30 cellular contexts compared by ENCODE assay signal in genomic region chr22:28506207-28506606, GRCh38.
DNase-seq lines count a peak whose midpoint lies in the region; ATAC-seq, FAIRE-seq and TF ChIP-seq lines count a peak whose summit lies in the region.
"Had no signal": no experiment of that assay in that cellular context is flagged by ENCODE, and none has a peak within 500 bp of the region (broad histone marks: within the 10 kb centered on the region; RNA-seq: fewer than 3 reads in every experiment).

No MANE protein-coding gene starts in this region.

- no peak overlapping the region; the same call in none of the 2 replicates for H3K18ac ChIP-seq in H1 (ENCODE audit: extremely low read depth, low read length)

- H4K5ac ChIP-seq in H1 (ENCODE audit: insufficient read length, low read depth, low read length), result no peak overlapping the region

- H2AK5ac ChIP-seq in H1 (ENCODE audit: low read depth, low read length), result no peak overlapping the region

- peaks cover 41% of the 10 kb centered on the region for H3K9me3 Mint-ChIP-seq in nephron

- 84% methylated on average over 8 of the region's 8 CpGs; no CpG with 5 or more reads in 1 of the 2 experiments for WGBS in H1 (ENCODE audit: extremely low coverage in 1 of 2, insufficient coverage in 1 of 2, insufficient read length in 1 of 2, insufficient replicate concordance in 2 of 2, low coverage in 1 of 2, low lambda C conversion rate in 2 of 2, missing lambda C conversion rate in 1 of 2), 2 experiments
- 42 to 50% methylated on average over 6 to 8 of the region's 8 CpGs for WGBS in thyroid gland, 2 donors

- no peaks in the 10 kb centered on the region for H4K20me1 ChIP-seq in H1 (replicated peaks in 1 of 2; ENCODE audit: control insufficient read depth in 1 of 2, insufficient read depth in 2 of 2, low read length in 2 of 2)

- H2BK15ac ChIP-seq in H1 (ENCODE audit: low read length), result 0 out of 2 replicates have a peak overlapping the region, but pooled peaks have one; percentile 61

- no peaks in the 10 kb centered on the region for H3K23me2 ChIP-seq in H1 (ENCODE audit: low read depth, low read length)

- no peak overlapping the region for H3K27ac ChIP-seq in H1 (ENCODE audit: low read depth, low read length)
- peak overlapping the region; percentile 81 to 87 (median 81) for H3K27ac ChIP-seq in thyroid gland
- H3K27ac ChIP-seq: adrenal gland, body of pancreas, neutrophil, sigmoid colon had no signal

- TF ChIP-seq EP300 in H1 (IDR thresholded peaks at IDR 0.05; ENCODE audit: borderline replicate concordance in 1 of 2, low read depth in 2 of 2, low read length in 2 of 2), result no peak

- H3K23ac ChIP-seq in H1 (ENCODE audit: insufficient read length), result no peak overlapping the region

- POLR2A ChIA-PET in H1 (lab: Charles Lee; ENCODE audit: partially characterized antibody), result no interaction called here

- peak overlapping the region in 2 of 3 experiments; percentile 16 to 29 for H3K4me3 Mint-ChIP-seq in nephron
- H3K4me3 Mint-ChIP-seq: activated T-helper 1 cell treated with anti-CD3 and anti-CD28 coated beads, Interleukin-12 subunit alpha, Interleukin-12 subunit beta, Interleukin-2, Interleukin-4 antibody, amounts not matched to agents 30 ng/mL and 10 ng/mL and 1 ng/mL, durations not matched to agents 14 hours and 24 hours and 36 hours; GM23338; immature natural killer cell; T-helper 17 cell had no signal

- intact Hi-C loops in thyroid gland (cut with DNase I), result no loop called here

- H3K4me2 ChIP-seq in H1 (ENCODE audit: insufficient read depth in 1 of 2, low read depth in 2 of 2, low read length in 2 of 2), result no peak overlapping the region
- H3K4me2 ChIP-seq: GM23338 had no signal

- H2BK5ac ChIP-seq in H1 (ENCODE audit: low read depth, low read length), result no peak overlapping the region

- H3K27me3 ChIP-seq in H1 (replicated peaks in 1 of 4; ENCODE audit: control insufficient read depth in 3 of 4, extremely low read depth in 1 of 4, insufficient read depth in 3 of 4, low read length in 3 of 4) (no peaks in the 10 kb centered on the region), thyroid gland (no peaks in the 10 kb centered on the region)
- H3K27me3 ChIP-seq: adrenal gland, body of pancreas, neutrophil, sigmoid colon had no signal

- no peak overlapping the region for H3K9ac ChIP-seq in H1 (replicated peaks in 1 of 4; ENCODE audit: extremely low read depth in 1 of 4, low read depth in 3 of 4, low read length in 3 of 4)

- H3K4me3 ChIP-seq in H1 (ENCODE audit: extremely low read depth in 1 of 4, insufficient read depth in 2 of 4, low read depth in 3 of 4, low read length in 4 of 4) (no peak overlapping the region), thyroid gland (replicated peaks in 1 of 3) (no peak overlapping the region)
- H3K4me3 ChIP-seq: adrenal gland, body of pancreas, GM23338, sigmoid colon had no signal

- H2BK12ac ChIP-seq in H1 (ENCODE audit: low read depth, low read length), result no peak overlapping the region

- H4K91ac ChIP-seq in H1 (replicated peaks; ENCODE audit: insufficient read length, low read length), result no peak overlapping the region

- H2BK20ac ChIP-seq in H1 (ENCODE audit: low read length), result no peak overlapping the region

- H3K9me3 ChIP-seq in H1 (ENCODE audit: insufficient read depth in 2 of 2, low read depth in 1 of 2, low read length in 1 of 2) (no peaks in the 10 kb centered on the region), thyroid gland (no peaks in the 10 kb centered on the region)
- H3K9me3 ChIP-seq: adrenal gland, body of pancreas, neutrophil had no signal

- H3K4me1 ChIP-seq in H1 (replicated peaks in 1 of 4; ENCODE audit: control insufficient read depth in 3 of 4, insufficient read depth in 4 of 4, low read length in 3 of 4) (no peaks in the 10 kb centered on the region), thyroid gland (peaks cover 25 to 26% of the 10 kb centered on the region in 2 donors)
- H3K4me1 ChIP-seq: adrenal gland, body of pancreas, sigmoid colon had no signal

- H3K79me1 ChIP-seq in H1 (ENCODE audit: low read depth, low read length), result no peaks in the 10 kb centered on the region

- H3K4me1 Mint-ChIP-seq in nephron, result peaks cover 14% of the 10 kb centered on the region
- H3K4me1 Mint-ChIP-seq: GM23338, immature natural killer cell, T-helper 17 cell had no signal

- H3K27ac Mint-ChIP-seq in nephron, result peak overlapping the region; percentile 85 to 89 (median 89)
- H3K27ac Mint-ChIP-seq: activated T-helper 1 cell treated with anti-CD3 and anti-CD28 coated beads, Interleukin-12 subunit alpha, Interleukin-12 subunit beta, Interleukin-2, Interleukin-4 antibody, amounts not matched to agents 30 ng/mL and 10 ng/mL and 1 ng/mL, durations not matched to agents 14 hours and 24 hours and 36 hours; GM23338; immature natural killer cell; progenitor cell of endocrine pancreas; T-helper 17 cell had no signal

- TF ChIP-seq CTCF in H1 (IDR thresholded peaks at IDR 0.05; ENCODE audit: control extremely low read depth in 1 of 3, insufficient read depth in 1 of 3, low read depth in 1 of 3, low read length in 3 of 3) (no peak), nephron (IDR thresholded peaks at IDR 0.05; ENCODE audit: unreplicated experiment in 3 of 3) (no peak), thyroid gland (IDR thresholded peaks at IDR 0.05) (no peak)

- H3K14ac ChIP-seq in H1 (ENCODE audit: insufficient read length), result no peak overlapping the region

- no peak overlapping the region for H3K4ac ChIP-seq in H1 (replicated peaks; ENCODE audit: insufficient read length, low read depth, low read length)

- no peak for TF ChIP-seq RAD21 in H1 (IDR thresholded peaks at IDR 0.05 in 1 of 2, conservative IDR thresholded peaks at IDR 0.05 in 1 of 2; ENCODE audit: low read depth in 2 of 2, low read length in 2 of 2)

- CTCF ChIA-PET in H1 (lab: Charles Lee; ENCODE audit: partially characterized antibody), result interaction anchor here (2.1 kb wide), 1 partner anchor 487 kb away, joined by 4 read pairs; no protein-coding TSS in a partner anchor

- H4K8ac ChIP-seq in H1 (ENCODE audit: extremely low read depth, insufficient read depth, low read length), result peak overlapping the region; percentile 65; the same call in 1 of the 2 replicates

- DNase-seq in NCI-H146 treated with DMSO at 0.1 percent for 48 hours (lab: John Stamatoyannopoulos, UW; ENCODE audit: unreplicated experiment) (peak; percentile 1), H1 (ENCODE audit: low read depth in 1 of 2, low spot score in 2 of 2) (no peak), thyroid gland (peak; percentile 69 to 73), OCI-M1 (lab: John Stamatoyannopoulos, UW) (no peak)
- DNase-seq: activated CD4-positive, alpha-beta T cell treated with anti-CD3 and anti-CD28 coated beads, Interleukin-2, amount 50 U/mL, for 48 hours; activated naive CD4-positive, alpha-beta T cell treated with Interleukin-2 at 50 U/mL for 16 hours; adrenal gland; body of pancreas; C1 segment of cervical spinal cord; GF-D8; immature natural killer cell; IMR-90; NCI-H1048; NCI-H187 treated with DMSO at 0.1 percent for 48 hours; NCI-H510A treated with DMSO at 0.1 percent for 48 hours; NK-92 treated with Interleukin-12 subunit alpha and Interleukin-12 subunit beta, amount 100 ng/mL, for 24 hours; Right ventricle myocardium superior; sigmoid colon; stimulated activated CD4-positive, alpha-beta T cell treated with anti-CD3 and anti-CD28 coated beads, Interleukin-15, amount 100 ng/mL, for 24 hours; stimulated activated CD4-positive, alpha-beta T cell treated with anti-CD3 and anti-CD28 coated beads, Interleukin-4, amount 100 ng/mL, for 4 hours; T-helper 17 cell; trophoblast cell had no signal

- FAIRE-seq in H1 (lab: Jason Lieb, UNC), result no peak

- TF ChIP-seq POLR2A in H1 (IDR thresholded peaks at IDR 0.05; ENCODE audit: control extremely low read depth in 1 of 2, low read depth in 2 of 2, low read length in 2 of 2) (no peak), thyroid gland (IDR thresholded peaks at IDR 0.05) (no peak)

- H2AFZ ChIP-seq in H1 (ENCODE audit: low read length), result no peak overlapping the region
- H2AFZ ChIP-seq: GM23338 had no signal

- H3K56ac ChIP-seq in H1 (replicated peaks; ENCODE audit: insufficient read length, low read depth, low read length), result no peak overlapping the region

- H3K79me2 ChIP-seq in H1 (ENCODE audit: control insufficient read depth in 1 of 2, insufficient read depth in 2 of 2, low read length in 2 of 2), result no peaks in the 10 kb centered on the region

- H3K36me3 Mint-ChIP-seq in nephron (ENCODE audit: low read depth), result peaks cover 36% of the 10 kb centered on the region
- H3K36me3 Mint-ChIP-seq: immature natural killer cell had no signal

- no peak for ATAC-seq in HG03565 (IDR thresholded peaks at IDR 0.05; ENCODE audit: unreplicated experiment)
- ATAC-seq in HG03025 (IDR thresholded peaks at IDR 0.05; ENCODE audit: low FRiP score, unreplicated experiment), result no peak
- ATAC-seq: body of pancreas, GM23338, left lobe of liver, T-helper 17 cell had no signal

- no peak overlapping the region for H2BK120ac ChIP-seq in H1 (replicated peaks; ENCODE audit: low read depth, low read length)

- H3K27me3 Mint-ChIP-seq in nephron (ENCODE audit: low read depth), result no peaks in the 10 kb centered on the region
- H3K27me3 Mint-ChIP-seq: progenitor cell of endocrine pancreas had no signal

- H3K36me3 ChIP-seq in H1 (ENCODE audit: control insufficient read depth in 2 of 4, insufficient read depth in 4 of 4, low read length in 3 of 4), result no peaks in the 10 kb centered on the region
- no peaks in the 10 kb centered on the region for H3K36me3 ChIP-seq in thyroid gland
- H3K36me3 ChIP-seq: adrenal gland, neutrophil, sigmoid colon had no signal

TF ChIP-seq in H1, 55 proteins besides CTCF, POLR2A, EP300 and RAD21:
- TF ChIP-seq ASH2L (IDR thresholded peaks at IDR 0.05; ENCODE audit: low read length) (no peak), SRF (IDR thresholded peaks at IDR 0.05; ENCODE audit: low read depth, low read length) (no peak), SP1 (IDR thresholded peaks at IDR 0.05; ENCODE audit: low read depth, low read length) (no peak), KDM1A (IDR thresholded peaks at IDR 0.05; ENCODE audit: borderline replicate concordance, low read length) (no peak), SIRT6 (IDR thresholded peaks at IDR 0.05; ENCODE audit: low read length) (no peak), SUZ12 (IDR thresholded peaks at IDR 0.05; ENCODE audit: low read length) (no peak), HDAC6 (IDR thresholded peaks at IDR 0.05; ENCODE audit: low read depth, low read length) (no peak), RXRA (IDR thresholded peaks at IDR 0.05; ENCODE audit: insufficient read depth, low read depth, low read length) (no peak), BCL11A (IDR thresholded peaks at IDR 0.05; ENCODE audit: low read depth in 2 of 2, low read length in 2 of 2) (no peak), TCF12 (IDR thresholded peaks at IDR 0.05; ENCODE audit: low read depth, low read length) (no peak), SP2 (IDR thresholded peaks at IDR 0.05; ENCODE audit: low read length) (no peak)
TF ChIP-seq in H1: peak in this region for 0.

Comparison
In these comparisons a context has a peak if more than half of its experiments do, and no peak if none do; other contexts are left out.
1. DNase-seq: peak in NCI-H146 treated with DMSO at 0.1 percent for 48 hours (single experiment) and thyroid gland (2 of 2); none in H1 (0 of 2) and OCI-M1 (single experiment).